1 cellular context compared by ENCODE assay signal in genomic region chr6:31186052-31186734, GRCh38.
TF ChIP-seq lines count a peak whose summit lies in the region.

No MANE protein-coding gene starts in this region.

TF ChIP-seq in WTC11, 78 proteins besides CTCF, POLR2A, EP300 and RAD21 (continued from another document):
- TF ChIP-seq, protein P1, sequence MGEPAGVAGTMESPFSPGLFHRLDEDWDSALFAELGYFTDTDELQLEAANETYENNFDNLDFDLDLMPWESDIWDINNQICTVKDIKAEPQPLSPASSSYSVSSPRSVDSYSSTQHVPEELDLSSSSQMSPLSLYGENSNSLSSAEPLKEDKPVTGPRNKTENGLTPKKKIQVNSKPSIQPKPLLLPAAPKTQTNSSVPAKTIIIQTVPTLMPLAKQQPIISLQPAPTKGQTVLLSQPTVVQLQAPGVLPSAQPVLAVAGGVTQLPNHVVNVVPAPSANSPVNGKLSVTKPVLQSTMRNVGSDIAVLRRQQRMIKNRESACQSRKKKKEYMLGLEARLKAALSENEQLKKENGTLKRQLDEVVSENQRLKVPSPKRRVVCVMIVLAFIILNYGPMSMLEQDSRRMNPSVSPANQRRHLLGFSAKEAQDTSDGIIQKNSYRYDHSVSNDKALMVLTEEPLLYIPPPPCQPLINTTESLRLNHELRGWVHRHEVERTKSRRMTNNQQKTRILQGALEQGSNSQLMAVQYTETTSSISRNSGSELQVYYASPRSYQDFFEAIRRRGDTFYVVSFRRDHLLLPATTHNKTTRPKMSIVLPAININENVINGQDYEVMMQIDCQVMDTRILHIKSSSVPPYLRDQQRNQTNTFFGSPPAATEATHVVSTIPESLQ (CRISPR knock-in tag; IDR thresholded peaks at IDR 0.05): no peak
